In genomic region chr15:51579012-51579411, GRCh38 we compare ENCODE assay signal across 1 cellular context.
TF ChIP-seq lines count a peak whose summit lies in the region.

No MANE protein-coding gene starts in this region.

TF ChIP-seq in H1, 55 proteins besides CTCF, POLR2A, EP300 and RAD21:
- no peak for TF ChIP-seq BCL11A (IDR thresholded peaks at IDR 0.05; ENCODE audit: low read depth in 2 of 2, low read length in 2 of 2)
- peak; percentile 79; the same call in 1 of the 2 replicates for TF ChIP-seq CEBPB (IDR thresholded peaks at IDR 0.05; ENCODE audit: low read depth, low read length)
TF ChIP-seq in H1: peak in this region for 1.
